ENCODE assay signal across 17 cellular contexts in the genomic region with DNA sequence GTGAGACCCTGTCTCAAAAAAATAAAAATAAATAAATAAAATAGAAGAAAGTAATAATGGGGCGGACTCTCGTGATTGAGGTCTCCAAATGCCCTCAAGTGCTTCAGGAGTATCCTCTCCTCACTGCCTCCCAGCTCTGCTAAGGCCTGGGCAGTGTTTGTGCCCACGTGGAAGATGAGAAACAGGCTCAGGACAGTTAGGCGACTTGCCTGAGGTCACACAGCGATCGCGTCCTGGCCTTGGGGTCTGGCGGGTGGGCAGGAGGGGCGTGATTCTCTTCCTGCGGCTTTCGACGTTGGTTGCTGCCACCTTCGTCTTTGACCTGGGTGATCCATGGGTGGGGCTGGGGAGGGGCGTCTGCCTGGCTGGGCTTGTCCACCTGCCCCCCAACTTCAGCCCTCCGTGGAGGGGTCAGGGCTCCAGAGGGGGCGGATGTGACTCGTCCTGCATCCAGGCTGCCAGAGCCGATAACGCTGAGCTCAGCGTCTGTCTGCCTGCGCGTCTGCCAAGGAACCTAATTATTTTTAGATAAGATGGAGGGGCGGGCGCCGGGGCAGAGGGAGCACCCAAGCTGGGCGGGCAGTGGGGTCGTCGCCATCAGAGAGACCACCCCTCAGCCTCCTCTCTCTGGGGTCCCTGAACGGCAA. TPM values are rescaled to one million over a fixed set of nuclear protein-coding genes. Genes with fewer than 3 reads are reported as not detected.
DNase-seq lines count a peak whose midpoint lies in the region; ATAC-seq, FAIRE-seq and TF ChIP-seq lines count a peak whose summit lies in the region.
"Had no signal": no experiment of that assay in that cellular context is flagged by ENCODE, and none has a peak within 500 bp of the region (broad histone marks: within the 10 kb centered on the region; RNA-seq: fewer than 3 reads in every experiment).

No MANE protein-coding gene starts in this region.

- H3K27me3 Mint-ChIP-seq in effector memory CD8-positive, alpha-beta T cell: no peaks in the 10 kb centered on the region
- no peaks in the 10 kb centered on the region for H3K27me3 Mint-ChIP-seq in natural killer cell treated with Interleukin-12 subunit alpha and Interleukin-12 subunit beta and Interleukin-15 and Interleukin-18, amount 100 ng/mL, for 72 hours
- H3K27me3 Mint-ChIP-seq: activated CD4-positive, alpha-beta memory T cell treated with anti-CD3 and anti-CD28 coated beads, Interleukin-2, amount 10 ng/mL, durations not matched to agents 7 days and 5 days had no signal

- TF ChIP-seq POLR2A in spleen (IDR thresholded peaks at IDR 0.05) (no peak), GM12891 (IDR thresholded peaks at IDR 0.05; ENCODE audit: low read depth, low read length) (no peak)

- peak; percentile 57 to 71 for ATAC-seq in right cardiac atrium
- no peak for ATAC-seq in effector memory CD8-positive, alpha-beta T cell (replicated peaks)
- no peak for ATAC-seq in HG02678 (IDR thresholded peaks at IDR 0.05; ENCODE audit: unreplicated experiment)
- ATAC-seq in natural killer cell treated with Interleukin-12 subunit alpha and Interleukin-12 subunit beta and Interleukin-15 and Interleukin-18, amount 100 ng/mL, for 72 hours: no peak

- H3K27me3 ChIP-seq in right cardiac atrium (ENCODE audit: control insufficient read depth, insufficient read depth): no peaks in the 10 kb centered on the region
- no peaks in the 10 kb centered on the region for H3K27me3 ChIP-seq in spleen (replicated peaks in 1 of 7)
- H3K27me3 ChIP-seq: SJSA1 had no signal

- WGBS in right cardiac atrium: 31% methylated on average over 29 of the region's 29 CpGs
- WGBS in spleen, 5 donors: 62 to 91% (median 74%) methylated on average over 28 to 29 of the region's 29 CpGs

- intact Hi-C loops in right cardiac atrium (cut with DNase I) (loop anchor here in 1 of 4 donors (10.0 kb wide), 1 partner anchor 59 kb away; a partner anchor contains a TSS), spleen (cut with DNase I; ENCODE audit: low total_unique reads) (loop anchor here (10.0 kb wide), 1 partner anchor 59 kb away; a partner anchor contains a TSS)

- H3K9me3 ChIP-seq in right cardiac atrium (ENCODE audit: control insufficient read depth, low read length) (no peaks in the 10 kb centered on the region), spleen (no peaks in the 10 kb centered on the region)
- H3K9me3 ChIP-seq: SJSA1 had no signal

- DNase-seq in G401 (ENCODE audit: low spot score): peak; percentile 61
- peak; percentile 50 for DNase-seq in choroid plexus epithelial cell (ENCODE audit: low read depth)
- DNase-seq in right cardiac atrium: peak; percentile 64 to 87 (median 84)
- DNase-seq in spleen: no peak
- DNase-seq in effector memory CD8-positive, alpha-beta T cell: no peak
- no peak for DNase-seq in GM12891 (ENCODE audit: insufficient read length, low spot score)
- no peak for DNase-seq in natural killer cell treated with Interleukin-12 subunit alpha and Interleukin-12 subunit beta and Interleukin-15 and Interleukin-18, amount 100 ng/mL, for 72 hours (ENCODE audit: low spot score)
- DNase-seq: activated CD4-positive, alpha-beta memory T cell treated with anti-CD3 and anti-CD28 coated beads, Interleukin-2, amount 10 ng/mL, durations not matched to agents 7 days and 5 days; effector CD8-positive, alpha-beta T cell; NCI-H1436; NCI-H446 treated with DMSO at 0.1 percent for 48 hours had no signal

- H3K27ac Mint-ChIP-seq in effector memory CD8-positive, alpha-beta T cell: no peak overlapping the region
- no peak overlapping the region for H3K27ac Mint-ChIP-seq in natural killer cell treated with Interleukin-12 subunit alpha and Interleukin-12 subunit beta and Interleukin-15 and Interleukin-18, amount 100 ng/mL, for 72 hours
- H3K27ac Mint-ChIP-seq: activated CD4-positive, alpha-beta memory T cell treated with anti-CD3 and anti-CD28 coated beads, Interleukin-2, amount 10 ng/mL, durations not matched to agents 7 days and 5 days; progenitor cell of endocrine pancreas had no signal

- no peak overlapping the region for H3K4me3 Mint-ChIP-seq in effector memory CD8-positive, alpha-beta T cell
- no peak overlapping the region for H3K4me3 Mint-ChIP-seq in natural killer cell treated with Interleukin-12 subunit alpha and Interleukin-12 subunit beta and Interleukin-15 and Interleukin-18, amount 100 ng/mL, for 72 hours
- H3K4me3 Mint-ChIP-seq: activated CD4-positive, alpha-beta memory T cell treated with anti-CD3 and anti-CD28 coated beads, Interleukin-2, amount 10 ng/mL, durations not matched to agents 7 days and 5 days had no signal

- peak overlapping the region; percentile 67 for H3K27ac ChIP-seq in right cardiac atrium (ENCODE audit: low read length)
- peak overlapping the region in 6 of 8 donors; percentile 15 to 62 (median 52) for H3K27ac ChIP-seq in spleen
- H3K27ac ChIP-seq: SJSA1 had no signal

- H3K9me3 Mint-ChIP-seq in effector memory CD8-positive, alpha-beta T cell: no peaks in the 10 kb centered on the region
- no peaks in the 10 kb centered on the region for H3K9me3 Mint-ChIP-seq in natural killer cell treated with Interleukin-12 subunit alpha and Interleukin-12 subunit beta and Interleukin-15 and Interleukin-18, amount 100 ng/mL, for 72 hours
- H3K9me3 Mint-ChIP-seq: activated CD4-positive, alpha-beta memory T cell treated with anti-CD3 and anti-CD28 coated beads, Interleukin-2, amount 10 ng/mL, durations not matched to agents 7 days and 5 days had no signal

- H3K4me1 ChIP-seq in right cardiac atrium (ENCODE audit: control insufficient read depth, insufficient read depth, low read length): no peaks in the 10 kb centered on the region
- H3K4me1 ChIP-seq in spleen: peaks cover 7 to 41% (median 18%) of the 10 kb centered on the region in 6 donors
- H3K4me1 ChIP-seq: SJSA1 had no signal

- H3K4me3 ChIP-seq in choroid plexus epithelial cell (ENCODE audit: low read depth, low read length) (no peak overlapping the region), right cardiac atrium (ENCODE audit: low read length) (no peak overlapping the region), spleen (no peak overlapping the region)
- H3K4me3 ChIP-seq: SJSA1 had no signal

- TF ChIP-seq CTCF in choroid plexus epithelial cell (conservative IDR thresholded peaks at IDR 0.05; ENCODE audit: low read depth, low read length) (no peak), spleen (IDR thresholded peaks at IDR 0.05 in 8 of 11, conservative IDR thresholded peaks at IDR 0.05 in 3 of 11) (no peak)

- peaks cover 8% of the 10 kb centered on the region for H3K36me3 Mint-ChIP-seq in effector memory CD8-positive, alpha-beta T cell (ENCODE audit: insufficient read depth)
- no peaks in the 10 kb centered on the region for H3K36me3 Mint-ChIP-seq in natural killer cell treated with Interleukin-12 subunit alpha and Interleukin-12 subunit beta and Interleukin-15 and Interleukin-18, amount 100 ng/mL, for 72 hours

- in situ Hi-C loops in G401 (cut with HindIII; ENCODE audit: low sequenced_read_pairs): no loop called here

- H3K4me1 Mint-ChIP-seq in effector memory CD8-positive, alpha-beta T cell (ENCODE audit: low read depth in 2 of 2): peaks cover 0 to 1% of the 10 kb centered on the region in 2 donors
- H3K4me1 Mint-ChIP-seq in natural killer cell treated with Interleukin-12 subunit alpha and Interleukin-12 subunit beta and Interleukin-15 and Interleukin-18, amount 100 ng/mL, for 72 hours (ENCODE audit: low read depth in 2 of 2): peaks cover 4 to 6% of the 10 kb centered on the region in 2 donors
- H3K4me1 Mint-ChIP-seq: activated CD4-positive, alpha-beta memory T cell treated with anti-CD3 and anti-CD28 coated beads, Interleukin-2, amount 10 ng/mL, durations not matched to agents 7 days and 5 days had no signal

- no peak for FAIRE-seq in GM12891 (lab: Jason Lieb, UNC)
- FAIRE-seq: frontal cortex, GM18507 had no signal

- H3K36me3 ChIP-seq in spleen: peaks cover 0 to 53% (median 2%) of the 10 kb centered on the region in 6 donors

TF ChIP-seq in GM12891, 5 proteins besides CTCF, POLR2A, EP300 and RAD21:
- TF ChIP-seq POLR2AphosphoS5 (IDR thresholded peaks at IDR 0.05; ENCODE audit: low read depth, low read length) (no peak), SPI1 (IDR thresholded peaks at IDR 0.05; ENCODE audit: low read depth, low read length) (no peak), TAF1 (IDR thresholded peaks at IDR 0.05; ENCODE audit: low read depth, low read length) (no peak), PAX5 (IDR thresholded peaks at IDR 0.05; ENCODE audit: insufficient read depth, low read length, severe bottlenecking) (no peak), POU2F2 (IDR thresholded peaks at IDR 0.05; ENCODE audit: low read depth, low read length) (no peak)

RNA-seq across cellular contexts. Expression of a gene that starts 56.9 kb away (rescaled TPM):
- total RNA-seq in G401 (2014; rRNA removed; shearing (Covaris generic)): 3.2 and 8.9 TPM in 2 replicates
- 100 to 1,000 TPM; 175 to 223 (median 188) TPM for total RNA-seq in right cardiac atrium
- 186 TPM for polyA plus RNA-seq in right cardiac atrium
- 100 to 1,000 TPM in 2 of 7 donors, 10 to 100 TPM in 5; 65.4 to 125 (median 77.1) TPM for total RNA-seq in spleen
- polyA plus RNA-seq in spleen: 10 to 100 TPM in 1 of 3 donors, 1 to 10 TPM in 2; 4.1 to 23.4 (median 4.2) TPM
- 7.2 TPM for polyA plus RNA-seq in GM12891 (2012; ENCODE audit: low read depth, missing spikeins)
- total RNA-seq in natural killer cell treated with Interleukin-12 subunit alpha and Interleukin-12 subunit beta and Interleukin-15 and Interleukin-18, amount 100 ng/mL, for 72 hours: 10 to 100 TPM; 21.4 to 41.7 TPM

RNA-seq across cellular contexts. Expression of a gene that starts 57.0 kb away (rescaled TPM):
- total RNA-seq in G401 (2014; rRNA removed; shearing (Covaris generic)): 0.24 TPM in 1 of 2 replicates, not detected in the other
- total RNA-seq in right cardiac atrium (not detected), spleen (1 to 10 TPM in 4 of 7 donors, not detected in 3; 1.2 to 3.0 (median 2.0) TPM)
- polyA plus RNA-seq in right cardiac atrium (not detected), spleen (1 to 10 TPM in 1 of 3 donors, under 1 TPM in 2; 0.63 to 1.7 (median 0.80) TPM)
- 2.4 TPM for polyA plus RNA-seq in GM12891 (2012; ENCODE audit: low read depth, missing spikeins)
- under 1 TPM in 1 of 2 donors, not detected in 1; 0.62 TPM for total RNA-seq in natural killer cell treated with Interleukin-12 subunit alpha and Interleukin-12 subunit beta and Interleukin-15 and Interleukin-18, amount 100 ng/mL, for 72 hours
- total RNA-seq: activated CD4-positive, alpha-beta memory T cell treated with anti-CD3 and anti-CD28 coated beads, Interleukin-2, amount 10 ng/mL, durations not matched to agents 7 days and 5 days; frontal cortex; SJSA1; subcutaneous adipose tissue had no signal

RNA-seq across cellular contexts. Expression of a gene that starts 59.9 kb away (rescaled TPM):
- total RNA-seq in G401 (2014; rRNA removed; shearing (Covaris generic)): not detected in 2 replicates
- not detected for total RNA-seq in right cardiac atrium
- not detected for polyA plus RNA-seq in right cardiac atrium
- not detected for total RNA-seq in spleen
- polyA plus RNA-seq in spleen: not detected
- polyA plus RNA-seq in GM12891 (2012; ENCODE audit: low read depth, missing spikeins): not detected
- not detected for total RNA-seq in natural killer cell treated with Interleukin-12 subunit alpha and Interleukin-12 subunit beta and Interleukin-15 and Interleukin-18, amount 100 ng/mL, for 72 hours
- total RNA-seq: activated CD4-positive, alpha-beta memory T cell treated with anti-CD3 and anti-CD28 coated beads, Interleukin-2, amount 10 ng/mL, durations not matched to agents 7 days and 5 days; frontal cortex; progenitor cell of endocrine pancreas; SJSA1; subcutaneous adipose tissue had no signal

Comparison
In these comparisons a context has a peak if more than half of its experiments do, and no peak if none do; other contexts are left out.
1. DNase-seq: peak in G401 (single experiment), choroid plexus epithelial cell (single experiment) and right cardiac atrium (3 of 3); none in spleen (single experiment), effector memory CD8-positive, alpha-beta T cell (0 of 3), GM12891 (single experiment) and natural killer cell treated with Interleukin-12 subunit alpha and Interleukin-12 subunit beta and Interleukin-15 and Interleukin-18, amount 100 ng/mL, for 72 hours (single experiment).
2. ATAC-seq: peak in right cardiac atrium (2 of 2); none in effector memory CD8-positive, alpha-beta T cell (single experiment), HG02678 (single experiment) and natural killer cell treated with Interleukin-12 subunit alpha and Interleukin-12 subunit beta and Interleukin-15 and Interleukin-18, amount 100 ng/mL, for 72 hours (0 of 2).